In the genomic region with DNA sequence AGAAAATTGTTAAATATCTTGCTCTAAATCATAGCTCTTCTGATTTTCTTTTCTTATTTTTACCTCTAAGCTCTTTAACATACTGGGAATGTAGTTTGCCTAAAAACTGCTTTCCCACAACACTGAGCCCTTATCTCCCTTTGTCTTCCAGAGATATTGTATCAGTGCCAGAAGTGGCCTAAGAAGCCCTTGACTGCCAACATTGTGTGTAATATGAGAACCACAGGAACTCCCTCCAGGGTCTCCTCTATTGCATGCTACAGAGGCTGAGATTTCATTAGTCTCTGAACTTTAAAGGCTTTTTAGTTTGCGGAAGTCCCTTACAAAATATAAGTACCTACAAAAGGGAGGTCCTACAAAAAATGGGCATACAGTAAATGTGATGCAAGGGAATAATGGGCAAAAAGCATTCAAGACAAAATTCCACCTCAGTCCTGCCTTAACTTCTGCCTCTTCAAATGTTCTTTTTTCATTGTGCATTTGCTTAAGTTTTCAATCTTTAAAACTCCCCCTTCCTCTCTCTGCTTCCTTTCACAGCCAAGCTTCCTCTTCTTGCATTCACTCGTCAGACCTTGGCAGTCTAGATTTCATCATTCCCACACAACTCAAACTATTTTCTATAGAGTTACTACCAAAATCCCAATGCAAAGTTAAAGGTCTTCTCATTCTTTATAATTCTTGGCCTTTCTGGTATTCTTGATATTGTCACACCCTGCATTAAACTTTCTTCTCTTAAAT, we compare ENCODE assay signal across 1 cellular context.
TF ChIP-seq lines count a peak whose summit lies in the region.

No MANE protein-coding gene starts in this region.

TF ChIP-seq in H1, 55 proteins besides CTCF, POLR2A, EP300 and RAD21:
- TF ChIP-seq, protein P1, sequence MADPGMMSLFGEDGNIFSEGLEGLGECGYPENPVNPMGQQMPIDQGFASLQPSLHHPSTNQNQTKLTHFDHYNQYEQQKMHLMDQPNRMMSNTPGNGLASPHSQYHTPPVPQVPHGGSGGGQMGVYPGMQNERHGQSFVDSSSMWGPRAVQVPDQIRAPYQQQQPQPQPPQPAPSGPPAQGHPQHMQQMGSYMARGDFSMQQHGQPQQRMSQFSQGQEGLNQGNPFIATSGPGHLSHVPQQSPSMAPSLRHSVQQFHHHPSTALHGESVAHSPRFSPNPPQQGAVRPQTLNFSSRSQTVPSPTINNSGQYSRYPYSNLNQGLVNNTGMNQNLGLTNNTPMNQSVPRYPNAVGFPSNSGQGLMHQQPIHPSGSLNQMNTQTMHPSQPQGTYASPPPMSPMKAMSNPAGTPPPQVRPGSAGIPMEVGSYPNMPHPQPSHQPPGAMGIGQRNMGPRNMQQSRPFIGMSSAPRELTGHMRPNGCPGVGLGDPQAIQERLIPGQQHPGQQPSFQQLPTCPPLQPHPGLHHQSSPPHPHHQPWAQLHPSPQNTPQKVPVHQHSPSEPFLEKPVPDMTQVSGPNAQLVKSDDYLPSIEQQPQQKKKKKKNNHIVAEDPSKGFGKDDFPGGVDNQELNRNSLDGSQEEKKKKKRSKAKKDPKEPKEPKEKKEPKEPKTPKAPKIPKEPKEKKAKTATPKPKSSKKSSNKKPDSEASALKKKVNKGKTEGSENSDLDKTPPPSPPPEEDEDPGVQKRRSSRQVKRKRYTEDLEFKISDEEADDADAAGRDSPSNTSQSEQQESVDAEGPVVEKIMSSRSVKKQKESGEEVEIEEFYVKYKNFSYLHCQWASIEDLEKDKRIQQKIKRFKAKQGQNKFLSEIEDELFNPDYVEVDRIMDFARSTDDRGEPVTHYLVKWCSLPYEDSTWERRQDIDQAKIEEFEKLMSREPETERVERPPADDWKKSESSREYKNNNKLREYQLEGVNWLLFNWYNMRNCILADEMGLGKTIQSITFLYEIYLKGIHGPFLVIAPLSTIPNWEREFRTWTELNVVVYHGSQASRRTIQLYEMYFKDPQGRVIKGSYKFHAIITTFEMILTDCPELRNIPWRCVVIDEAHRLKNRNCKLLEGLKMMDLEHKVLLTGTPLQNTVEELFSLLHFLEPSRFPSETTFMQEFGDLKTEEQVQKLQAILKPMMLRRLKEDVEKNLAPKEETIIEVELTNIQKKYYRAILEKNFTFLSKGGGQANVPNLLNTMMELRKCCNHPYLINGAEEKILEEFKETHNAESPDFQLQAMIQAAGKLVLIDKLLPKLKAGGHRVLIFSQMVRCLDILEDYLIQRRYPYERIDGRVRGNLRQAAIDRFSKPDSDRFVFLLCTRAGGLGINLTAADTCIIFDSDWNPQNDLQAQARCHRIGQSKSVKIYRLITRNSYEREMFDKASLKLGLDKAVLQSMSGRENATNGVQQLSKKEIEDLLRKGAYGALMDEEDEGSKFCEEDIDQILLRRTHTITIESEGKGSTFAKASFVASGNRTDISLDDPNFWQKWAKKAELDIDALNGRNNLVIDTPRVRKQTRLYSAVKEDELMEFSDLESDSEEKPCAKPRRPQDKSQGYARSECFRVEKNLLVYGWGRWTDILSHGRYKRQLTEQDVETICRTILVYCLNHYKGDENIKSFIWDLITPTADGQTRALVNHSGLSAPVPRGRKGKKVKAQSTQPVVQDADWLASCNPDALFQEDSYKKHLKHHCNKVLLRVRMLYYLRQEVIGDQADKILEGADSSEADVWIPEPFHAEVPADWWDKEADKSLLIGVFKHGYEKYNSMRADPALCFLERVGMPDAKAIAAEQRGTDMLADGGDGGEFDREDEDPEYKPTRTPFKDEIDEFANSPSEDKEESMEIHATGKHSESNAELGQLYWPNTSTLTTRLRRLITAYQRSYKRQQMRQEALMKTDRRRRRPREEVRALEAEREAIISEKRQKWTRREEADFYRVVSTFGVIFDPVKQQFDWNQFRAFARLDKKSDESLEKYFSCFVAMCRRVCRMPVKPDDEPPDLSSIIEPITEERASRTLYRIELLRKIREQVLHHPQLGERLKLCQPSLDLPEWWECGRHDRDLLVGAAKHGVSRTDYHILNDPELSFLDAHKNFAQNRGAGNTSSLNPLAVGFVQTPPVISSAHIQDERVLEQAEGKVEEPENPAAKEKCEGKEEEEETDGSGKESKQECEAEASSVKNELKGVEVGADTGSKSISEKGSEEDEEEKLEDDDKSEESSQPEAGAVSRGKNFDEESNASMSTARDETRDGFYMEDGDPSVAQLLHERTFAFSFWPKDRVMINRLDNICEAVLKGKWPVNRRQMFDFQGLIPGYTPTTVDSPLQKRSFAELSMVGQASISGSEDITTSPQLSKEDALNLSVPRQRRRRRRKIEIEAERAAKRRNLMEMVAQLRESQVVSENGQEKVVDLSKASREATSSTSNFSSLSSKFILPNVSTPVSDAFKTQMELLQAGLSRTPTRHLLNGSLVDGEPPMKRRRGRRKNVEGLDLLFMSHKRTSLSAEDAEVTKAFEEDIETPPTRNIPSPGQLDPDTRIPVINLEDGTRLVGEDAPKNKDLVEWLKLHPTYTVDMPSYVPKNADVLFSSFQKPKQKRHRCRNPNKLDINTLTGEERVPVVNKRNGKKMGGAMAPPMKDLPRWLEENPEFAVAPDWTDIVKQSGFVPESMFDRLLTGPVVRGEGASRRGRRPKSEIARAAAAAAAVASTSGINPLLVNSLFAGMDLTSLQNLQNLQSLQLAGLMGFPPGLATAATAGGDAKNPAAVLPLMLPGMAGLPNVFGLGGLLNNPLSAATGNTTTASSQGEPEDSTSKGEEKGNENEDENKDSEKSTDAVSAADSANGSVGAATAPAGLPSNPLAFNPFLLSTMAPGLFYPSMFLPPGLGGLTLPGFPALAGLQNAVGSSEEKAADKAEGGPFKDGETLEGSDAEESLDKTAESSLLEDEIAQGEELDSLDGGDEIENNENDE (IDR thresholded peaks at IDR 0.05; ENCODE audit: insufficient replicate concordance, low read length): no peak
- TF ChIP-seq TEAD4 (IDR thresholded peaks at IDR 0.05; ENCODE audit: low read depth, low read length) (no peak), GABPA (IDR thresholded peaks at IDR 0.05; ENCODE audit: borderline replicate concordance, insufficient read depth, low read length) (no peak), RXRA (IDR thresholded peaks at IDR 0.05; ENCODE audit: insufficient read depth, low read depth, low read length) (no peak), CREB1 (IDR thresholded peaks at IDR 0.05) (no peak), SAP30 (IDR thresholded peaks at IDR 0.05; ENCODE audit: insufficient read depth, insufficient replicate concordance, low read length) (no peak), YY1 (IDR thresholded peaks at IDR 0.05; ENCODE audit: low read depth, low read length) (no peak), NANOG (IDR thresholded peaks at IDR 0.05; ENCODE audit: insufficient read depth, low read depth, low read length, poor library complexity, severe bottlenecking) (no peak), MAFK (IDR thresholded peaks at IDR 0.05; ENCODE audit: low read depth, low read length) (no peak), TCF12 (IDR thresholded peaks at IDR 0.05; ENCODE audit: low read depth, low read length) (no peak), CTBP2 (IDR thresholded peaks at IDR 0.05; ENCODE audit: borderline replicate concordance, insufficient read depth, insufficient read length, low read length) (no peak), POLR2AphosphoS5 (IDR thresholded peaks at IDR 0.05; ENCODE audit: low read depth, low read length) (no peak), SUZ12 (IDR thresholded peaks at IDR 0.05; ENCODE audit: low read length) (no peak), ZNF274 (IDR thresholded peaks at IDR 0.05; ENCODE audit: borderline replicate concordance, extremely low read depth, low read length) (no peak), TAF1 (IDR thresholded peaks at IDR 0.05; ENCODE audit: low read depth, low read length) (no peak), TBP (IDR thresholded peaks at IDR 0.05; ENCODE audit: low read depth, low read length) (no peak), SIX5 (IDR thresholded peaks at IDR 0.05; ENCODE audit: low read depth, low read length) (no peak), CEBPB (IDR thresholded peaks at IDR 0.05; ENCODE audit: low read depth, low read length) (no peak)
- TF ChIP-seq, protein P2, sequence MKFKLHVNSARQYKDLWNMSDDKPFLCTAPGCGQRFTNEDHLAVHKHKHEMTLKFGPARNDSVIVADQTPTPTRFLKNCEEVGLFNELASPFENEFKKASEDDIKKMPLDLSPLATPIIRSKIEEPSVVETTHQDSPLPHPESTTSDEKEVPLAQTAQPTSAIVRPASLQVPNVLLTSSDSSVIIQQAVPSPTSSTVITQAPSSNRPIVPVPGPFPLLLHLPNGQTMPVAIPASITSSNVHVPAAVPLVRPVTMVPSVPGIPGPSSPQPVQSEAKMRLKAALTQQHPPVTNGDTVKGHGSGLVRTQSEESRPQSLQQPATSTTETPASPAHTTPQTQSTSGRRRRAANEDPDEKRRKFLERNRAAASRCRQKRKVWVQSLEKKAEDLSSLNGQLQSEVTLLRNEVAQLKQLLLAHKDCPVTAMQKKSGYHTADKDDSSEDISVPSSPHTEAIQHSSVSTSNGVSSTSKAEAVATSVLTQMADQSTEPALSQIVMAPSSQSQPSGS (IDR thresholded peaks at IDR 0.05; ENCODE audit: low read length): no peak
- TF ChIP-seq, protein P3, sequence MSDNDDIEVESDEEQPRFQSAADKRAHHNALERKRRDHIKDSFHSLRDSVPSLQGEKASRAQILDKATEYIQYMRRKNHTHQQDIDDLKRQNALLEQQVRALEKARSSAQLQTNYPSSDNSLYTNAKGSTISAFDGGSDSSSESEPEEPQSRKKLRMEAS (IDR thresholded peaks at IDR 0.05): no peak
TF ChIP-seq in H1: peak in this region for 0.
